ENCODE assay signal across 31 cellular contexts in the genomic region with DNA sequence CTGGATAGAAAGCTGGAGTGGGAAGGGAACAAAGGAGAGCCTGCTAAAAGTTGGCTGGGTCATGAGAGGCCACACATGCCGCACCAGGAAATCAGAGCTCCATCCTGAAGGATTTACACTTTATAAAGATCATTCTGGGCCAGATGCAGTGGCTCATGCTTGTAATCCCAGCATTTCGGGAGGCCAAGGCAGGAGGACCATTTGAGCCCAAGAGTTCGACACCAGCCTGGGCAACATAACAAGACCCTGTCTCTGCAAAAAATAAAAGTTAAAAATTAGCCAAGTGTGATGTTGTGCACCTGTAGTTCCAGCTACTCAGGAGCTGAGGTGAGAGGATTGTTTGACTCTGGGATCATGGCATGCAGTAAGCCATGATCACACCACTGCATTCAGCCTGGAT.
"Had no signal": no experiment of that assay in that cellular context is flagged by ENCODE, and none has a peak within 500 bp of the region (broad histone marks: within the 10 kb centered on the region; RNA-seq: fewer than 3 reads in every experiment).

No MANE protein-coding gene starts in this region.

- H3K79me2 ChIP-seq: parathyroid adenoma had no signal

- H3K9me3 ChIP-seq: ovary, psoas muscle, spleen, suprapubic skin, testis, tibial artery, transverse colon, upper lobe of right lung, uterus had no signal

- H3K27me3 ChIP-seq: ovary, spleen, suprapubic skin, testis, tibial artery, transverse colon, upper lobe of right lung, uterus had no signal

- H3K9ac ChIP-seq: neural progenitor cell, parathyroid adenoma had no signal

- H3K4me1 Mint-ChIP-seq: natural killer cell; stimulated activated naive CD8-positive, alpha-beta T cell treated with anti-CD3 and anti-CD28 coated beads, Interleukin-15, amount 100 ng/mL, for 72 hours had no signal

- H3K9me3 Mint-ChIP-seq: nephron, neural progenitor cell, type B pancreatic cell had no signal

- H3K4me3 ChIP-seq: neural progenitor cell, ovary, psoas muscle, skin epidermis, smooth muscle cell, spleen, suprapubic skin, testis, tibial artery, transverse colon, upper lobe of right lung, uterus had no signal

- H3K36me3 ChIP-seq: neural progenitor cell, ovary, spleen, suprapubic skin, tibial artery, transverse colon, upper lobe of right lung, uterus had no signal

- H3K27ac ChIP-seq: neural progenitor cell, ovary, parathyroid adenoma, psoas muscle, spleen, suprapubic skin, testis, tibial artery, transverse colon, upper lobe of right lung, uterus had no signal

- H3K27ac Mint-ChIP-seq: naive thymus-derived CD4-positive, alpha-beta T cell; natural killer cell; nephron; neural progenitor cell; progenitor cell of endocrine pancreas; stimulated activated naive CD8-positive, alpha-beta T cell treated with anti-CD3 and anti-CD28 coated beads, Interleukin-15, amount 100 ng/mL, for 72 hours; type B pancreatic cell had no signal

- ATAC-seq: naive thymus-derived CD4-positive, alpha-beta T cell; natural killer cell; psoas muscle; right cardiac atrium; sciatic nerve; stimulated activated naive CD8-positive, alpha-beta T cell treated with anti-CD3 and anti-CD28 coated beads, Interleukin-15, amount 100 ng/mL, for 72 hours; stimulated activated naive CD8-positive, alpha-beta T cell treated with anti-CD3 and anti-CD28 coated beads, Interleukin-15, Interleukin-2, amounts not matched to agents 100 U/mL and 50 U/mL, for 24 hours; upper lobe of right lung had no signal

- DNase-seq: naive thymus-derived CD4-positive, alpha-beta T cell; natural killer cell; occipital lobe; ovary; posterior cingulate gyrus; psoas muscle; right cardiac atrium; spleen; stimulated activated CD4-positive, alpha-beta T cell treated with anti-CD3 and anti-CD28 coated beads, Interleukin-12 subunit alpha, Interleukin-12 subunit beta, amount 100 ng/mL, for 4 hours; stimulated activated CD4-positive, alpha-beta T cell treated with anti-CD3 and anti-CD28 coated beads, Interleukin-1b, Interleukin-23, amount 100 ng/mL, for 48 hours; stimulated activated CD4-positive, alpha-beta T cell treated with anti-CD3 and anti-CD28 coated beads, Interleukin-4, amount 100 ng/mL, for 1 hour; stimulated activated CD4-positive, alpha-beta T cell treated with anti-CD3 and anti-CD28 coated beads, Interleukin-4, amount 100 ng/mL, for 4 hours; stimulated activated CD8-positive, alpha-beta memory T cell treated with anti-CD3 and anti-CD28 coated beads, Interleukin-4, amount 100 ng/mL, for 48 hours; stimulated activated naive CD4-positive, alpha-beta T cell; stimulated activated naive CD8-positive, alpha-beta T cell treated with anti-CD3 and anti-CD28 coated beads, Interleukin-15, amount 100 ng/mL, for 72 hours; stimulated activated naive CD8-positive, alpha-beta T cell treated with anti-CD3 and anti-CD28 coated beads, Interleukin-15, Interleukin-2, amounts not matched to agents 100 U/mL and 50 U/mL, for 24 hours; substantia nigra; testis; tibial artery; transverse colon; upper lobe of right lung; uterus had no signal

- H2AFZ ChIP-seq: neural progenitor cell, parathyroid adenoma had no signal

- H3K36me3 Mint-ChIP-seq: naive thymus-derived CD4-positive, alpha-beta T cell; natural killer cell; neural progenitor cell; type B pancreatic cell had no signal

- H3K4me2 ChIP-seq: neural progenitor cell, smooth muscle cell had no signal

- H3K4me3 Mint-ChIP-seq: naive thymus-derived CD4-positive, alpha-beta T cell; natural killer cell; nephron; neural progenitor cell; stimulated activated naive CD8-positive, alpha-beta T cell treated with anti-CD3 and anti-CD28 coated beads, Interleukin-15, amount 100 ng/mL, for 72 hours; type B pancreatic cell had no signal

- H3K27me3 Mint-ChIP-seq: progenitor cell of endocrine pancreas; stimulated activated naive CD8-positive, alpha-beta T cell treated with anti-CD3 and anti-CD28 coated beads, Interleukin-15, amount 100 ng/mL, for 72 hours; type B pancreatic cell had no signal

- H3K4me1 ChIP-seq: parathyroid adenoma, testis, uterus had no signal
